In the genomic region with DNA sequence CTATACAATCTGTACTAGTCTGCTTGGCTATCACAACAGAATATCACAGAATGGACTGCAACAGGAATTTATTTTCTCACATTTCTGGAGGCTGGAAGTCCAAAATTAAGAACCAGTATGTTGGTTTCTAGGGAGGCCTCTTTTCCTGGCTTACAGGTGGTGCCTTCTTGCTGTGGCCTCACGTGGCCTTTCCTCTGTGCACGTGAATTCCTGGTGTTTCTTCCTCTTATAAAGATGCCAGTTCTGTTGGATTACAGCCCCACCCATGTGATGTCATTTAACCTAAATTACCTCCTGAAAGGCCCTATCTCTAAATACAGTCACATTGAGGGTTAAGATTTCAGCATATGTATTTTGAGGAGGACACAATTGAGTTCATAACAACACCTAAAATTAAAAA, we compare ENCODE assay signal across 16 cellular contexts. TPM values are rescaled to one million over a fixed set of nuclear protein-coding genes. Genes with fewer than 3 reads are reported as not detected.
A peak's percentile ranks its signal among the peaks of the same experiment; 100 is the strongest.
DNase-seq lines count a peak whose midpoint lies in the region; ATAC-seq, FAIRE-seq and TF ChIP-seq lines count a peak whose summit lies in the region.
"Had no signal": no experiment of that assay in that cellular context is flagged by ENCODE, and none has a peak within 500 bp of the region (broad histone marks: within the 10 kb centered on the region; RNA-seq: fewer than 3 reads in every experiment).

No MANE protein-coding gene starts in this region.

- ATAC-seq in A549 (no peak), left colon (peak; percentile 85)

- in situ Hi-C loops in transverse colon (cut with MboI; ENCODE audit: low pct_ligation_motif_present in 1 of 4, low pct_unique_long_range_greater_than_20kb in 1 of 4, low sequenced_read_pairs in 3 of 4), result no loop called here

- no peak for DNase-seq in A549 (ENCODE audit: low read depth in 1 of 2, low spot score in 1 of 2)
- no peak for DNase-seq in HTR-8/SVneo (ENCODE audit: insufficient read length, low spot score)
- peak; percentile 60 to 64 for DNase-seq in left colon
- peak; percentile 43 for DNase-seq in transverse colon
- DNase-seq in OCI-LY7 (ENCODE audit: low spot score), result no peak
- no peak for DNase-seq in coronary artery (ENCODE audit: low spot score)
- DNase-seq: AML-193; Caco-2; CD4-positive, alpha-beta T cell; H9 had no signal

- POLR2A ChIA-PET in A549 (lab: Yijun Ruan, JAX) (interaction anchor here (1.0 kb wide), 1 partner anchor 32 kb away, joined by 4 read pairs; a partner anchor contains a TSS), OCI-LY7 (lab: Charles Lee) (interaction anchor here (0.9 kb wide), 1 partner anchor 17 kb away, joined by 3 read pairs; no protein-coding TSS in a partner anchor)

- TF ChIP-seq CTCF in A549 (IDR thresholded peaks at IDR 0.05) (no peak), transverse colon (IDR thresholded peaks at IDR 0.05) (no peak), OCI-LY7 (conservative IDR thresholded peaks at IDR 0.05; ENCODE audit: low read length) (no peak), coronary artery (IDR thresholded peaks at IDR 0.05) (no peak)

- H3K4me2 ChIP-seq in A549 (no peak overlapping the region), OCI-LY7 (ENCODE audit: low read length) (no peak overlapping the region)

- H4K20me1 ChIP-seq in OCI-LY7 (ENCODE audit: insufficient read depth, low read length), result no peaks in the 10 kb centered on the region

- TF ChIP-seq EP300 in A549 (IDR thresholded peaks at IDR 0.05), result no peak
- no peak for TF ChIP-seq EP300 in transverse colon (IDR thresholded peaks at IDR 0.05; ENCODE audit: low read depth)

- no peak overlapping the region for H2AFZ ChIP-seq in OCI-LY7 (ENCODE audit: low read length)

- TF ChIP-seq RAD21 in A549 (conservative IDR thresholded peaks at IDR 0.05 in 1 of 2, IDR thresholded peaks at IDR 0.05 in 1 of 2), result no peak

- H3K9me2 ChIP-seq in OCI-LY7 (ENCODE audit: insufficient read depth, low read length), result no peaks in the 10 kb centered on the region

- H3K27ac ChIP-seq in A549 (no peak overlapping the region), transverse colon (no peak overlapping the region), OCI-LY7 (ENCODE audit: low read depth, low read length, poor library complexity, severe bottlenecking) (no peak overlapping the region), coronary artery (no peak overlapping the region)
- H3K27ac ChIP-seq: C4-2B had no signal

- H3K4me1 ChIP-seq in A549 (no peaks in the 10 kb centered on the region), transverse colon (no peaks in the 10 kb centered on the region), OCI-LY7 (ENCODE audit: insufficient read depth, low read length, poor library complexity, severe bottlenecking) (no peaks in the 10 kb centered on the region)

- no peak for TF ChIP-seq POLR2A in A549 (IDR thresholded peaks at IDR 0.05; ENCODE audit: low read length)
- TF ChIP-seq POLR2A in transverse colon (IDR thresholded peaks at IDR 0.05), result no peak

- CTCF ChIA-PET in A549 (lab: Yijun Ruan, JAX) (interaction anchor here (1.1 kb wide), 1 partner anchor 32 kb away, joined by 3 read pairs; a partner anchor contains a TSS), OCI-LY7 (lab: Charles Lee; ENCODE audit: unreplicated experiment) (interaction anchor here (1.2 kb wide), 1 partner anchor 32 kb away, joined by 4 read pairs; a partner anchor contains a TSS)

- H3K9me3 ChIP-seq in A549 (no peaks in the 10 kb centered on the region), transverse colon (no peaks in the 10 kb centered on the region), OCI-LY7 (ENCODE audit: low read length) (no peaks in the 10 kb centered on the region)

- H3K27me3 ChIP-seq in transverse colon, result no peaks in the 10 kb centered on the region

- no peaks in the 10 kb centered on the region for H3K36me3 ChIP-seq in transverse colon
- H3K36me3 ChIP-seq in OCI-LY7 (ENCODE audit: insufficient read depth, low read length), result no peaks in the 10 kb centered on the region

- intact Hi-C loops in left colon (cut with DNase I, micrococcal nuclease), result no loop called here
- intact Hi-C loops in transverse colon (cut with DNase I; ENCODE audit: low total_unique reads), result no loop called here
- intact Hi-C loops in OCI-LY7 (cut with micrococcal nuclease; ENCODE audit: unreplicated experiment), result no loop called here

- no TSS peak for BruUV-seq in OCI-LY7 (replicated peaks; lab: Mats Ljungman, UMichigan)

- peak; percentile 65 for FAIRE-seq in A549 (lab: Jason Lieb, UNC)
- peak; percentile 76 for FAIRE-seq in HTR-8/SVneo (lab: Jason Lieb, UNC)
- FAIRE-seq: D721Med, G401.6, GM12891, GM19239, H1 had no signal

- no peak overlapping the region for H3K4me3 ChIP-seq in A549
- no peak overlapping the region for H3K4me3 ChIP-seq in transverse colon
- H3K4me3 ChIP-seq in OCI-LY7 (ENCODE audit: low read depth, low read length, poor library complexity, severe bottlenecking), result no peak overlapping the region
- H3K4me3 ChIP-seq in coronary artery, result no peak overlapping the region

- WGBS in A549 (ENCODE audit: missing lambda C conversion rate), result 87% methylated on average over 2 of the region's 2 CpGs
- 54 to 67% methylated on average over 2 of the region's 2 CpGs for WGBS in transverse colon (ENCODE audit: low coverage in 1 of 2), 2 donors

- no peaks in the 10 kb centered on the region for H3K79me2 ChIP-seq in OCI-LY7 (ENCODE audit: insufficient read depth, low read depth, low read length)

TF ChIP-seq in A549, 52 proteins besides CTCF, POLR2A, EP300 and RAD21:
- TF ChIP-seq MYC (IDR thresholded peaks at IDR 0.05; ENCODE audit: borderline replicate concordance, low read length) (no peak), ZSCAN20 (CRISPR knock-in tag; IDR thresholded peaks at IDR 0.05) (no peak), RCOR1 (IDR thresholded peaks at IDR 0.05; ENCODE audit: low read depth, low read length) (no peak), NFE2L2 (conservative IDR thresholded peaks at IDR 0.05; ENCODE audit: low read length) (no peak), HDAC2 (IDR thresholded peaks at IDR 0.05) (no peak), PHF8 (IDR thresholded peaks at IDR 0.05; ENCODE audit: borderline replicate concordance, low read depth) (no peak), EHMT2 (IDR thresholded peaks at IDR 0.05; ENCODE audit: low read depth) (no peak), HEYL (CRISPR knock-in tag; IDR thresholded peaks at IDR 0.05) (no peak)
- TF ChIP-seq, protein P1, sequence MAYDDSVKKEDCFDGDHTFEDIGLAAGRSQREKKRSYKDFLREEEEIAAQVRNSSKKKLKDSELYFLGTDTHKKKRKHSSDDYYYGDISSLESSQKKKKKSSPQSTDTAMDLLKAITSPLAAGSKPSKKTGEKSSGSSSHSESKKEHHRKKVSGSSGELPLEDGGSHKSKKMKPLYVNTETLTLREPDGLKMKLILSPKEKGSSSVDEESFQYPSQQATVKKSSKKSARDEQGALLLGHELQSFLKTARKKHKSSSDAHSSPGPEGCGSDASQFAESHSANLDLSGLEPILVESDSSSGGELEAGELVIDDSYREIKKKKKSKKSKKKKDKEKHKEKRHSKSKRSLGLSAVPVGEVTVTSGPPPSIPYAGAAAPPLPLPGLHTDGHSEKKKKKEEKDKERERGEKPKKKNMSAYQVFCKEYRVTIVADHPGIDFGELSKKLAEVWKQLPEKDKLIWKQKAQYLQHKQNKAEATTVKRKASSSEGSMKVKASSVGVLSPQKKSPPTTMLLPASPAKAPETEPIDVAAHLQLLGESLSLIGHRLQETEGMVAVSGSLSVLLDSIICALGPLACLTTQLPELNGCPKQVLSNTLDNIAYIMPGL (CRISPR knock-in tag; IDR thresholded peaks at IDR 0.05; ENCODE audit: borderline replicate concordance), result no peak

RNA-seq across cellular contexts. Expression of a gene that starts 32.1 kb away (rescaled TPM):
- polyA plus RNA-seq in A549 (2011; rRNA removed) (35.2 and 39.7 TPM in 2 replicates), A549 (2017; fragmentation: RNase III; extraction: RNeasy Plus Mini Kit Qiagen cat#74134 plus additional on column Dnase treatment) (13.6 to 14.3 TPM (median 14.1 TPM) in 3 replicates)
- 7.6 and 8.6 TPM in 2 replicates for polyA plus RNA-seq in A549 (2012; cell fraction: cytosol; rRNA removed)
- 7.1 and 9.7 TPM in 2 replicates for polyA plus RNA-seq in A549 (2012; cell fraction: nucleus; rRNA removed)
- polyA minus RNA-seq in A549 (2011; rRNA and poly(A)+ RNA removed), result 27.0 and 27.6 TPM in 2 replicates
- total RNA-seq in left colon (10 to 100 TPM; 53.6 to 56.9 TPM), transverse colon (100 to 1,000 TPM in 1 of 4 donors, 10 to 100 TPM in 3; 47.9 to 123 (median 63.6) TPM), OCI-LY7 (2022) (50.2 and 61.8 TPM in 2 replicates)
- total RNA-seq in OCI-LY7 (2014; rRNA removed; shearing (Covaris generic)), result 19.7 and 28.4 TPM in 2 replicates

RNA-seq across cellular contexts. Expression of a gene that starts 48.5 kb away (rescaled TPM):
- polyA plus RNA-seq in A549 (2011; rRNA removed) (52.7 and 58.8 TPM in 2 replicates), A549 (2017; fragmentation: RNase III; extraction: RNeasy Plus Mini Kit Qiagen cat#74134 plus additional on column Dnase treatment) (20.3 to 23.1 TPM (median 20.9 TPM) in 3 replicates)
- 12.2 and 19.5 TPM in 2 replicates for polyA plus RNA-seq in A549 (2012; cell fraction: cytosol; rRNA removed)
- 18.6 and 32.7 TPM in 2 replicates for polyA plus RNA-seq in A549 (2012; cell fraction: nucleus; rRNA removed)
- polyA minus RNA-seq in A549 (2011; rRNA and poly(A)+ RNA removed), result 160 TPM in 2 replicates
- total RNA-seq in left colon (100 to 1,000 TPM in 1 of 2 donors, 10 to 100 TPM in 1; 81.3 to 115 TPM), transverse colon (100 to 1,000 TPM in 3 of 4 donors, 10 to 100 TPM in 1; 48.6 to 129 (median 102) TPM), OCI-LY7 (2022) (84.3 and 88.1 TPM in 2 replicates)
- total RNA-seq in OCI-LY7 (2014; rRNA removed; shearing (Covaris generic)), result 15.1 and 23.7 TPM in 2 replicates

Comparison
In these comparisons a context has a peak if more than half of its experiments do, and no peak if none do; other contexts are left out.
1. DNase-seq: peak in left colon (2 of 2) and transverse colon (single experiment); none in A549 (0 of 2), HTR-8/SVneo (single experiment), OCI-LY7 (single experiment) and coronary artery (single experiment).